Comparison of ENCODE assay signal across 1 cellular context in the genomic region with DNA sequence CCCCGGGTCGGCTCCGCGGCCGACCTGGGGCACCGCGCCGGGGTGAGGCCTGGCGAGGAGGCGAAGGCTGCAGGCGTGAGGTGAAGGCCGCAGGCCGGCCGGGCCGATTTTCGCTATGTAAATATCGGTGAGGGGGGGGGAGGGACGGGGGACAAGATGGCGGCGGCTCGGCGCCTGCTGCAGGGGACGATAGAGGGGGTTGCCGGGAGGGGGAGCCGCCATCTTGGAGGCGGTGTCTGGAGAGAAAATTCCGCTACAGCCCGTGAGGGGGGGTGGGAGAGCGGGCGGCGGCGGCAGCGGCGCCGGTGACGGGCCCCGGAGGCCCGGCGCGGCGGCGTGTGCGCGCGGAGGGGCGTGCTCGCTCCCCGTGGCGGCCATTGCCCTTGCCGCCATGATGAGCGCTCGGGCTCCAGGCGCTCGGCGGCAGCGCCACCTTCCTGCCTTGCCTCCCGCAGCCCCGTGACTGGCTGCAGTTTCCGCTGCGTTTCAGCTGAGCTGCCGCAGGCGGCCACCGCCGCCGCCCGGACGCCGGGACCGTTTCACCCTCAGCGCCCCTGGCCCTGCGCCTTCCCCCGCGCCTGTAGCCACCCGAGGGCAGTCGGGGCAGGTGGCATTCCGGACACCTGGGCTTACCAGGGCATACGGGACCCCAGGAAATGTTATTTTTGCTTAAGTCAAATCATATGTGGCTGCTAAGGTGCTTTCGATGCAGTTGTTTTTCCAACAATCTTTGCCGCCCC.
A peak's percentile ranks its signal among the peaks of the same experiment; 100 is the strongest.
TF ChIP-seq lines count a peak whose summit lies in the region.

No MANE protein-coding gene starts in this region.

TF ChIP-seq in GM12878, 131 proteins besides CTCF, POLR2A, EP300 and RAD21 (continued from another document):
- peak; percentile 77; the same call in 1 of the 2 replicates for TF ChIP-seq TAF1 (IDR thresholded peaks at IDR 0.05; ENCODE audit: borderline replicate concordance, low read depth, low read length)
- TF ChIP-seq KDM1A (IDR thresholded peaks at IDR 0.05; ENCODE audit: borderline replicate concordance) = no peak
- TF ChIP-seq JUNB (IDR thresholded peaks at IDR 0.05) = no peak
- TF ChIP-seq, protein P1, sequence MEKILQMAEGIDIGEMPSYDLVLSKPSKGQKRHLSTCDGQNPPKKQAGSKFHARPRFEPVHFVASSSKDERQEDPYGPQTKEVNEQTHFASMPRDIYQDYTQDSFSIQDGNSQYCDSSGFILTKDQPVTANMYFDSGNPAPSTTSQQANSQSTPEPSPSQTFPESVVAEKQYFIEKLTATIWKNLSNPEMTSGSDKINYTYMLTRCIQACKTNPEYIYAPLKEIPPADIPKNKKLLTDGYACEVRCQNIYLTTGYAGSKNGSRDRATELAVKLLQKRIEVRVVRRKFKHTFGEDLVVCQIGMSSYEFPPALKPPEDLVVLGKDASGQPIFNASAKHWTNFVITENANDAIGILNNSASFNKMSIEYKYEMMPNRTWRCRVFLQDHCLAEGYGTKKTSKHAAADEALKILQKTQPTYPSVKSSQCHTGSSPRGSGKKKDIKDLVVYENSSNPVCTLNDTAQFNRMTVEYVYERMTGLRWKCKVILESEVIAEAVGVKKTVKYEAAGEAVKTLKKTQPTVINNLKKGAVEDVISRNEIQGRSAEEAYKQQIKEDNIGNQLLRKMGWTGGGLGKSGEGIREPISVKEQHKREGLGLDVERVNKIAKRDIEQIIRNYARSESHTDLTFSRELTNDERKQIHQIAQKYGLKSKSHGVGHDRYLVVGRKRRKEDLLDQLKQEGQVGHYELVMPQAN (conservative IDR thresholded peaks at IDR 0.05) = peak; percentile 74
- TF ChIP-seq TBL1XR1 (IDR thresholded peaks at IDR 0.05; ENCODE audit: low read depth, low read length) = no peak
- TF ChIP-seq SMAD1 (IDR thresholded peaks at IDR 0.05; ENCODE audit: low read depth, partially characterized antibody) = no peak
- TF ChIP-seq, protein P2, sequence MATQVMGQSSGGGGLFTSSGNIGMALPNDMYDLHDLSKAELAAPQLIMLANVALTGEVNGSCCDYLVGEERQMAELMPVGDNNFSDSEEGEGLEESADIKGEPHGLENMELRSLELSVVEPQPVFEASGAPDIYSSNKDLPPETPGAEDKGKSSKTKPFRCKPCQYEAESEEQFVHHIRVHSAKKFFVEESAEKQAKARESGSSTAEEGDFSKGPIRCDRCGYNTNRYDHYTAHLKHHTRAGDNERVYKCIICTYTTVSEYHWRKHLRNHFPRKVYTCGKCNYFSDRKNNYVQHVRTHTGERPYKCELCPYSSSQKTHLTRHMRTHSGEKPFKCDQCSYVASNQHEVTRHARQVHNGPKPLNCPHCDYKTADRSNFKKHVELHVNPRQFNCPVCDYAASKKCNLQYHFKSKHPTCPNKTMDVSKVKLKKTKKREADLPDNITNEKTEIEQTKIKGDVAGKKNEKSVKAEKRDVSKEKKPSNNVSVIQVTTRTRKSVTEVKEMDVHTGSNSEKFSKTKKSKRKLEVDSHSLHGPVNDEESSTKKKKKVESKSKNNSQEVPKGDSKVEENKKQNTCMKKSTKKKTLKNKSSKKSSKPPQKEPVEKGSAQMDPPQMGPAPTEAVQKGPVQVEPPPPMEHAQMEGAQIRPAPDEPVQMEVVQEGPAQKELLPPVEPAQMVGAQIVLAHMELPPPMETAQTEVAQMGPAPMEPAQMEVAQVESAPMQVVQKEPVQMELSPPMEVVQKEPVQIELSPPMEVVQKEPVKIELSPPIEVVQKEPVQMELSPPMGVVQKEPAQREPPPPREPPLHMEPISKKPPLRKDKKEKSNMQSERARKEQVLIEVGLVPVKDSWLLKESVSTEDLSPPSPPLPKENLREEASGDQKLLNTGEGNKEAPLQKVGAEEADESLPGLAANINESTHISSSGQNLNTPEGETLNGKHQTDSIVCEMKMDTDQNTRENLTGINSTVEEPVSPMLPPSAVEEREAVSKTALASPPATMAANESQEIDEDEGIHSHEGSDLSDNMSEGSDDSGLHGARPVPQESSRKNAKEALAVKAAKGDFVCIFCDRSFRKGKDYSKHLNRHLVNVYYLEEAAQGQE (IDR thresholded peaks at IDR 0.05; ENCODE audit: low read depth, low read length) = no peak
- no peak for TF ChIP-seq GABPA (IDR thresholded peaks at IDR 0.05; ENCODE audit: low read depth)
- TF ChIP-seq ZNF622 (IDR thresholded peaks at IDR 0.05) = no peak
- TF ChIP-seq, protein P3, sequence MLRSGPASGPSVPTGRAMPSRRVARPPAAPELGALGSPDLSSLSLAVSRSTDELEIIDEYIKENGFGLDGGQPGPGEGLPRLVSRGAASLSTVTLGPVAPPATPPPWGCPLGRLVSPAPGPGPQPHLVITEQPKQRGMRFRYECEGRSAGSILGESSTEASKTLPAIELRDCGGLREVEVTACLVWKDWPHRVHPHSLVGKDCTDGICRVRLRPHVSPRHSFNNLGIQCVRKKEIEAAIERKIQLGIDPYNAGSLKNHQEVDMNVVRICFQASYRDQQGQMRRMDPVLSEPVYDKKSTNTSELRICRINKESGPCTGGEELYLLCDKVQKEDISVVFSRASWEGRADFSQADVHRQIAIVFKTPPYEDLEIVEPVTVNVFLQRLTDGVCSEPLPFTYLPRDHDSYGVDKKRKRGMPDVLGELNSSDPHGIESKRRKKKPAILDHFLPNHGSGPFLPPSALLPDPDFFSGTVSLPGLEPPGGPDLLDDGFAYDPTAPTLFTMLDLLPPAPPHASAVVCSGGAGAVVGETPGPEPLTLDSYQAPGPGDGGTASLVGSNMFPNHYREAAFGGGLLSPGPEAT (IDR thresholded peaks at IDR 0.05; ENCODE audit: low read depth) = no peak
- TF ChIP-seq ASH2L (IDR thresholded peaks at IDR 0.05; ENCODE audit: borderline replicate concordance, low read depth) = no peak
- peak; percentile 15; the same call in 1 of the 2 replicates for TF ChIP-seq CHD1 (IDR thresholded peaks at IDR 0.05; ENCODE audit: low read depth, low read length)
- TF ChIP-seq RFX5 (IDR thresholded peaks at IDR 0.05; ENCODE audit: low read depth, low read length) = no peak
- TF ChIP-seq NFIC (IDR thresholded peaks at IDR 0.05; ENCODE audit: low read depth, low read length) = no peak
- peak; percentile 72; the same call in 1 of the 2 replicates for TF ChIP-seq RB1 (IDR thresholded peaks at IDR 0.05; ENCODE audit: borderline replicate concordance)
- TF ChIP-seq MEF2A (IDR thresholded peaks at IDR 0.05; ENCODE audit: insufficient read depth, low read depth, low read length) = 0 out of 2 replicates have a peak, but pooled peaks have one; percentile 33
- TF ChIP-seq, protein P4, sequence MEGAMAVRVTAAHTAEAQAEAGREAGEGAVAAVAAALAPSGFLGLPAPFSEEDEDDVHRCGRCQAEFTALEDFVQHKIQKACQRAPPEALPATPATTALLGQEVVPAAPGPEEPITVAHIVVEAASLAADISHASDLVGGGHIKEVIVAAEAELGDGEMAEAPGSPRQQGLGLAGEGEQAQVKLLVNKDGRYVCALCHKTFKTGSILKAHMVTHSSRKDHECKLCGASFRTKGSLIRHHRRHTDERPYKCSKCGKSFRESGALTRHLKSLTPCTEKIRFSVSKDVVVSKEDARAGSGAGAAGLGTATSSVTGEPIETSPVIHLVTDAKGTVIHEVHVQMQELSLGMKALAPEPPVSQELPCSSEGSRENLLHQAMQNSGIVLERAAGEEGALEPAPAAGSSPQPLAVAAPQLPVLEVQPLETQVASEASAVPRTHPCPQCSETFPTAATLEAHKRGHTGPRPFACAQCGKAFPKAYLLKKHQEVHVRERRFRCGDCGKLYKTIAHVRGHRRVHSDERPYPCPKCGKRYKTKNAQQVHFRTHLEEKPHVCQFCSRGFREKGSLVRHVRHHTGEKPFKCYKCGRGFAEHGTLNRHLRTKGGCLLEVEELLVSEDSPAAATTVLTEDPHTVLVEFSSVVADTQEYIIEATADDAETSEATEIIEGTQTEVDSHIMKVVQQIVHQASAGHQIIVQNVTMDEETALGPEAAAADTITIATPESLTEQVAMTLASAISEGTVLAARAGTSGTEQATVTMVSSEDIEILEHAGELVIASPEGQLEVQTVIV (IDR thresholded peaks at IDR 0.05; ENCODE audit: borderline replicate concordance, partially characterized antibody) = no peak
- TF ChIP-seq, protein P5, sequence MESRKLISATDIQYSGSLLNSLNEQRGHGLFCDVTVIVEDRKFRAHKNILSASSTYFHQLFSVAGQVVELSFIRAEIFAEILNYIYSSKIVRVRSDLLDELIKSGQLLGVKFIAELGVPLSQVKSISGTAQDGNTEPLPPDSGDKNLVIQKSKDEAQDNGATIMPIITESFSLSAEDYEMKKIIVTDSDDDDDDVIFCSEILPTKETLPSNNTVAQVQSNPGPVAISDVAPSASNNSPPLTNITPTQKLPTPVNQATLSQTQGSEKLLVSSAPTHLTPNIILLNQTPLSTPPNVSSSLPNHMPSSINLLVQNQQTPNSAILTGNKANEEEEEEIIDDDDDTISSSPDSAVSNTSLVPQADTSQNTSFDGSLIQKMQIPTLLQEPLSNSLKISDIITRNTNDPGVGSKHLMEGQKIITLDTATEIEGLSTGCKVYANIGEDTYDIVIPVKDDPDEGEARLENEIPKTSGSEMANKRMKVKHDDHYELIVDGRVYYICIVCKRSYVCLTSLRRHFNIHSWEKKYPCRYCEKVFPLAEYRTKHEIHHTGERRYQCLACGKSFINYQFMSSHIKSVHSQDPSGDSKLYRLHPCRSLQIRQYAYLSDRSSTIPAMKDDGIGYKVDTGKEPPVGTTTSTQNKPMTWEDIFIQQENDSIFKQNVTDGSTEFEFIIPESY (IDR thresholded peaks at IDR 0.05) = no peak
- TF ChIP-seq MTA3 (IDR thresholded peaks at IDR 0.05; ENCODE audit: borderline replicate concordance, low read length) = no peak
TF ChIP-seq in GM12878: peak in this region for 47.
